1 cellular context compared by ENCODE assay signal in genomic region chr10:16436758-16437539, GRCh38.
TF ChIP-seq lines count a peak whose summit lies in the region.

TSS of gene PTER (plus strand) at chr10:16437010. CDS start at chr10:16484385, 47,375 bp downstream.

TF ChIP-seq in HepG2, 621 proteins besides CTCF, POLR2A, EP300 and RAD21 (continued from another document and continues in another):
- TF ChIP-seq SP1 (IDR thresholded peaks at IDR 0.05), result no peak
- peak; percentile 34; the same call in 1 of the 2 replicates for TF ChIP-seq SP1 (CRISPR knock-in tag; IDR thresholded peaks at IDR 0.05)
- no peak for TF ChIP-seq ZNF792 (CRISPR knock-in tag; IDR thresholded peaks at IDR 0.05)
- TF ChIP-seq ONECUT2 (CRISPR knock-in tag; IDR thresholded peaks at IDR 0.05), result no peak
- no peak for TF ChIP-seq XBP1 (CRISPR knock-in tag; IDR thresholded peaks at IDR 0.05)
- TF ChIP-seq ZFP36L1 (CRISPR knock-in tag; IDR thresholded peaks at IDR 0.05), result 0 out of 2 replicates have a peak, but pooled peaks have one; percentile 43
- peak; percentile 84 for TF ChIP-seq GABPB1 (CRISPR knock-in tag; IDR thresholded peaks at IDR 0.05)
- TF ChIP-seq CCAR2 (optimal IDR thresholded peaks at IDR 0.05; ENCODE audit: low read depth, low read length), result no peak
- no peak for TF ChIP-seq MAF1 (CRISPR knock-in tag; IDR thresholded peaks at IDR 0.05; ENCODE audit: borderline replicate concordance)
- no peak for TF ChIP-seq CHD4 (IDR thresholded peaks at IDR 0.05; ENCODE audit: borderline replicate concordance, low read length)
- TF ChIP-seq RNF2 (conservative IDR thresholded peaks at IDR 0.05; ENCODE audit: low read depth), result 0 out of 2 replicates have a peak, but pooled peaks have one; percentile 44
- no peak for TF ChIP-seq ZNF275 (CRISPR knock-in tag; IDR thresholded peaks at IDR 0.05; ENCODE audit: borderline replicate concordance)
- no peak for TF ChIP-seq EED (CRISPR knock-in tag; IDR thresholded peaks at IDR 0.05)
- TF ChIP-seq ZFP91 (CRISPR knock-in tag; IDR thresholded peaks at IDR 0.05; ENCODE audit: borderline replicate concordance), result no peak; the same call in 1 of the 2 replicates
- no peak for TF ChIP-seq ZNF24 (IDR thresholded peaks at IDR 0.05)
- no peak for TF ChIP-seq NFATC3 (CRISPR knock-in tag; IDR thresholded peaks at IDR 0.05)
- no peak for TF ChIP-seq ZNF644 (CRISPR knock-in tag; IDR thresholded peaks at IDR 0.05; ENCODE audit: low read depth)
- TF ChIP-seq ZNF768 (CRISPR knock-in tag; IDR thresholded peaks at IDR 0.05), result no peak
- no peak for TF ChIP-seq IKZF1 (IDR thresholded peaks at IDR 0.05)
- TF ChIP-seq MYPOP (CRISPR knock-in tag; IDR thresholded peaks at IDR 0.05), result no peak
- no peak for TF ChIP-seq ZNF691 (CRISPR knock-in tag; IDR thresholded peaks at IDR 0.05; ENCODE audit: borderline replicate concordance, low read depth)
- TF ChIP-seq ARID4A (CRISPR knock-in tag; IDR thresholded peaks at IDR 0.05; ENCODE audit: borderline replicate concordance), result peak; percentile 40; the same call in 1 of the 2 replicates
- TF ChIP-seq ATM (IDR thresholded peaks at IDR 0.05; ENCODE audit: borderline replicate concordance), result no peak
- TF ChIP-seq SALL2 (CRISPR knock-in tag; IDR thresholded peaks at IDR 0.05), result no peak
- TF ChIP-seq RFXANK (CRISPR knock-in tag; IDR thresholded peaks at IDR 0.05), result no peak
- TF ChIP-seq BATF2 (CRISPR knock-in tag; IDR thresholded peaks at IDR 0.05), result no peak
- TF ChIP-seq JARID2 (CRISPR knock-in tag; IDR thresholded peaks at IDR 0.05; ENCODE audit: insufficient replicate concordance), result no peak
- peak; percentile 87 for TF ChIP-seq ZFX (CRISPR knock-in tag; IDR thresholded peaks at IDR 0.05; ENCODE audit: low read depth)
- TF ChIP-seq ZHX2 (IDR thresholded peaks at IDR 0.05; ENCODE audit: low read depth), result no peak
- no peak for TF ChIP-seq ZHX2 (CRISPR knock-in tag; IDR thresholded peaks at IDR 0.05; ENCODE audit: borderline replicate concordance)
- TF ChIP-seq MTA1 (CRISPR knock-in tag; IDR thresholded peaks at IDR 0.05; ENCODE audit: borderline replicate concordance), result peak; percentile 39; the same call in 1 of the 2 replicates
- TF ChIP-seq TSC22D2 (CRISPR knock-in tag; IDR thresholded peaks at IDR 0.05; ENCODE audit: borderline replicate concordance), result no peak
- TF ChIP-seq NFRKB (IDR thresholded peaks at IDR 0.05), result no peak
- TF ChIP-seq PAWR (CRISPR knock-in tag; IDR thresholded peaks at IDR 0.05; ENCODE audit: borderline replicate concordance), result no peak
- no peak for TF ChIP-seq GTF3A (CRISPR knock-in tag; conservative IDR thresholded peaks at IDR 0.05)
- no peak for TF ChIP-seq RNF219 (CRISPR knock-in tag; IDR thresholded peaks at IDR 0.05)
- 0 out of 2 replicates have a peak, but pooled peaks have one; percentile 24 for TF ChIP-seq NR2C2 (CRISPR knock-in tag; IDR thresholded peaks at IDR 0.05; ENCODE audit: borderline replicate concordance)
- TF ChIP-seq SAP130 (CRISPR knock-in tag; IDR thresholded peaks at IDR 0.05; ENCODE audit: low read depth), result peak; percentile 35; the same call in 1 of the 2 replicates
- peak; percentile 78 for TF ChIP-seq RBFOX2 (IDR thresholded peaks at IDR 0.05; ENCODE audit: low read depth, low read length)
- TF ChIP-seq HNRNPLL (IDR thresholded peaks at IDR 0.05; ENCODE audit: low read depth, low read length, poor library complexity, severe bottlenecking), result peak; percentile 25
- TF ChIP-seq POLR2G (IDR thresholded peaks at IDR 0.05; ENCODE audit: low read depth, low read length), result peak; percentile 77
- TF ChIP-seq PHF20 (CRISPR knock-in tag; IDR thresholded peaks at IDR 0.05), result peak; percentile 63
- TF ChIP-seq ZNF598 (CRISPR knock-in tag; IDR thresholded peaks at IDR 0.05; ENCODE audit: borderline replicate concordance), result no peak
- TF ChIP-seq HOXD1 (CRISPR knock-in tag; IDR thresholded peaks at IDR 0.05), result no peak
- peak; percentile 36 for TF ChIP-seq MAX (IDR thresholded peaks at IDR 0.05)
- 0 out of 2 replicates have a peak, but pooled peaks have one; percentile 42 for TF ChIP-seq DR1 (CRISPR knock-in tag; IDR thresholded peaks at IDR 0.05)
- TF ChIP-seq STAG1 (CRISPR knock-in tag; IDR thresholded peaks at IDR 0.05), result no peak
- TF ChIP-seq KDM5B (CRISPR knock-in tag; IDR thresholded peaks at IDR 0.05; ENCODE audit: borderline replicate concordance), result peak; percentile 34; the same call in 1 of the 2 replicates
- TF ChIP-seq BHLHE40 (IDR thresholded peaks at IDR 0.05; ENCODE audit: low read length), result peak; percentile 36; the same call in 1 of the 2 replicates
